Comparison of ENCODE assay signal across 4 cellular contexts in the genomic region with DNA sequence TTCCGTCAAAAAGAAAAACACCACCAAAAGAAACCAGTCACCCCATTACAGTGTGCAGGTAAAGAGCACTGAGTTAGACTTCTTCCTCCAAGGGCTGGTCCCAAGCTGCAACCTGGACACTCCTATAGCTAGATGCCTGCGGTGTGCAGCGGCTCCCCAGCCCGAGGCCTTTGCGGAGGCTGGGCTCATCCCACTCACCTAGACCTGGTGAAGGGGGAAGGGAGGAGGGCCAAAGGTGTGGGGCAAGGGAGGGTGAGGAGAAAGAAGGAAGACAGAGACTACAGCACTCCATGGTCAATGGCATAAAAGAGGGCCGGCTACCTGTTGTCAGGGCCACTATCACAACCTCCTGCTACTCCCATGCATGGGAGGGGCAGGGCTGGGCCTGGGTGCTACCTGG. TPM values are rescaled to one million over a fixed set of nuclear protein-coding genes. Genes with fewer than 3 reads are reported as not detected.
"Had no signal": no experiment of that assay in that cellular context is flagged by ENCODE, and none has a peak within 500 bp of the region (broad histone marks: within the 10 kb centered on the region; RNA-seq: fewer than 3 reads in every experiment).

No MANE protein-coding gene starts in this region.

RNA-seq across cellular contexts. Expression of a gene that starts 12.1 kb away (rescaled TPM):
- total RNA-seq: H4, HepG2, HFFc6, HT1080 had no signal
- polyA plus RNA-seq: HepG2 had no signal
